1 cellular context compared by ENCODE assay signal in the genomic region with DNA sequence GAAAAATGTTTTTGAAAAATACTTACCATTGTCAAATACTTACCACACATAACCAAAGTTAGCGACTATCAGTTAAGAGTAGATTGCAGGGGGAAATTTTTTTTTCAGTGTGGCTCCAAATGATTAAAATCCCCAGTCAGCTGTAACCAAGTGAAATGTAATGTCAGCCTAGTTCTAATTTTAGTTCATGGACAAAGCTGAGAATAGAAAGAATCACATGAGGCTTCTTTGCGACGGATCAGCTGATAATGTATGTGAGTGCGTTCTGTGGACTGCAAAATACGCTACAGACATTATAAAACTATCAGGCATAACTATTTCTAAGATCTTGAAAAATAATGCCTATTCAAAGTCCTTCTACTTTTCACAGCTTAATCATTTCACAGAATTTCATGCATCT.
TF ChIP-seq lines count a peak whose summit lies in the region.

A gene (minus strand): TSS at position 165 of the 400 bp plus-strand sequence. CDS start 9,740 bp downstream, outside the sequence.

TF ChIP-seq in K562, 482 proteins besides CTCF, POLR2A, EP300 and RAD21 (continued from another document):
- TF ChIP-seq, protein P1, sequence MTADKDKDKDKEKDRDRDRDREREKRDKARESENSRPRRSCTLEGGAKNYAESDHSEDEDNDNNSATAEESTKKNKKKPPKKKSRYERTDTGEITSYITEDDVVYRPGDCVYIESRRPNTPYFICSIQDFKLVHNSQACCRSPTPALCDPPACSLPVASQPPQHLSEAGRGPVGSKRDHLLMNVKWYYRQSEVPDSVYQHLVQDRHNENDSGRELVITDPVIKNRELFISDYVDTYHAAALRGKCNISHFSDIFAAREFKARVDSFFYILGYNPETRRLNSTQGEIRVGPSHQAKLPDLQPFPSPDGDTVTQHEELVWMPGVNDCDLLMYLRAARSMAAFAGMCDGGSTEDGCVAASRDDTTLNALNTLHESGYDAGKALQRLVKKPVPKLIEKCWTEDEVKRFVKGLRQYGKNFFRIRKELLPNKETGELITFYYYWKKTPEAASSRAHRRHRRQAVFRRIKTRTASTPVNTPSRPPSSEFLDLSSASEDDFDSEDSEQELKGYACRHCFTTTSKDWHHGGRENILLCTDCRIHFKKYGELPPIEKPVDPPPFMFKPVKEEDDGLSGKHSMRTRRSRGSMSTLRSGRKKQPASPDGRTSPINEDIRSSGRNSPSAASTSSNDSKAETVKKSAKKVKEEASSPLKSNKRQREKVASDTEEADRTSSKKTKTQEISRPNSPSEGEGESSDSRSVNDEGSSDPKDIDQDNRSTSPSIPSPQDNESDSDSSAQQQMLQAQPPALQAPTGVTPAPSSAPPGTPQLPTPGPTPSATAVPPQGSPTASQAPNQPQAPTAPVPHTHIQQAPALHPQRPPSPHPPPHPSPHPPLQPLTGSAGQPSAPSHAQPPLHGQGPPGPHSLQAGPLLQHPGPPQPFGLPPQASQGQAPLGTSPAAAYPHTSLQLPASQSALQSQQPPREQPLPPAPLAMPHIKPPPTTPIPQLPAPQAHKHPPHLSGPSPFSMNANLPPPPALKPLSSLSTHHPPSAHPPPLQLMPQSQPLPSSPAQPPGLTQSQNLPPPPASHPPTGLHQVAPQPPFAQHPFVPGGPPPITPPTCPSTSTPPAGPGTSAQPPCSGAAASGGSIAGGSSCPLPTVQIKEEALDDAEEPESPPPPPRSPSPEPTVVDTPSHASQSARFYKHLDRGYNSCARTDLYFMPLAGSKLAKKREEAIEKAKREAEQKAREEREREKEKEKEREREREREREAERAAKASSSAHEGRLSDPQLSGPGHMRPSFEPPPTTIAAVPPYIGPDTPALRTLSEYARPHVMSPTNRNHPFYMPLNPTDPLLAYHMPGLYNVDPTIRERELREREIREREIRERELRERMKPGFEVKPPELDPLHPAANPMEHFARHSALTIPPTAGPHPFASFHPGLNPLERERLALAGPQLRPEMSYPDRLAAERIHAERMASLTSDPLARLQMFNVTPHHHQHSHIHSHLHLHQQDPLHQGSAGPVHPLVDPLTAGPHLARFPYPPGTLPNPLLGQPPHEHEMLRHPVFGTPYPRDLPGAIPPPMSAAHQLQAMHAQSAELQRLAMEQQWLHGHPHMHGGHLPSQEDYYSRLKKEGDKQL (CRISPR knock-in tag; IDR thresholded peaks at IDR 0.05; ENCODE audit: borderline replicate concordance), result no peak
- TF ChIP-seq ZNF695 (CRISPR knock-in tag; IDR thresholded peaks at IDR 0.05), result no peak
- TF ChIP-seq, protein P2, sequence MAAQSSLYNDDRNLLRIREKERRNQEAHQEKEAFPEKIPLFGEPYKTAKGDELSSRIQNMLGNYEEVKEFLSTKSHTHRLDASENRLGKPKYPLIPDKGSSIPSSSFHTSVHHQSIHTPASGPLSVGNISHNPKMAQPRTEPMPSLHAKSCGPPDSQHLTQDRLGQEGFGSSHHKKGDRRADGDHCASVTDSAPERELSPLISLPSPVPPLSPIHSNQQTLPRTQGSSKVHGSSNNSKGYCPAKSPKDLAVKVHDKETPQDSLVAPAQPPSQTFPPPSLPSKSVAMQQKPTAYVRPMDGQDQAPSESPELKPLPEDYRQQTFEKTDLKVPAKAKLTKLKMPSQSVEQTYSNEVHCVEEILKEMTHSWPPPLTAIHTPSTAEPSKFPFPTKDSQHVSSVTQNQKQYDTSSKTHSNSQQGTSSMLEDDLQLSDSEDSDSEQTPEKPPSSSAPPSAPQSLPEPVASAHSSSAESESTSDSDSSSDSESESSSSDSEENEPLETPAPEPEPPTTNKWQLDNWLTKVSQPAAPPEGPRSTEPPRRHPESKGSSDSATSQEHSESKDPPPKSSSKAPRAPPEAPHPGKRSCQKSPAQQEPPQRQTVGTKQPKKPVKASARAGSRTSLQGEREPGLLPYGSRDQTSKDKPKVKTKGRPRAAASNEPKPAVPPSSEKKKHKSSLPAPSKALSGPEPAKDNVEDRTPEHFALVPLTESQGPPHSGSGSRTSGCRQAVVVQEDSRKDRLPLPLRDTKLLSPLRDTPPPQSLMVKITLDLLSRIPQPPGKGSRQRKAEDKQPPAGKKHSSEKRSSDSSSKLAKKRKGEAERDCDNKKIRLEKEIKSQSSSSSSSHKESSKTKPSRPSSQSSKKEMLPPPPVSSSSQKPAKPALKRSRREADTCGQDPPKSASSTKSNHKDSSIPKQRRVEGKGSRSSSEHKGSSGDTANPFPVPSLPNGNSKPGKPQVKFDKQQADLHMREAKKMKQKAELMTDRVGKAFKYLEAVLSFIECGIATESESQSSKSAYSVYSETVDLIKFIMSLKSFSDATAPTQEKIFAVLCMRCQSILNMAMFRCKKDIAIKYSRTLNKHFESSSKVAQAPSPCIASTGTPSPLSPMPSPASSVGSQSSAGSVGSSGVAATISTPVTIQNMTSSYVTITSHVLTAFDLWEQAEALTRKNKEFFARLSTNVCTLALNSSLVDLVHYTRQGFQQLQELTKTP (IDR thresholded peaks at IDR 0.05; ENCODE audit: low read depth in 1 of 2, partially characterized antibody in 2 of 2), result no peak
- TF ChIP-seq CCAR2 (IDR thresholded peaks at IDR 0.05; ENCODE audit: low read depth, low read length), result no peak
- TF ChIP-seq, protein P3, sequence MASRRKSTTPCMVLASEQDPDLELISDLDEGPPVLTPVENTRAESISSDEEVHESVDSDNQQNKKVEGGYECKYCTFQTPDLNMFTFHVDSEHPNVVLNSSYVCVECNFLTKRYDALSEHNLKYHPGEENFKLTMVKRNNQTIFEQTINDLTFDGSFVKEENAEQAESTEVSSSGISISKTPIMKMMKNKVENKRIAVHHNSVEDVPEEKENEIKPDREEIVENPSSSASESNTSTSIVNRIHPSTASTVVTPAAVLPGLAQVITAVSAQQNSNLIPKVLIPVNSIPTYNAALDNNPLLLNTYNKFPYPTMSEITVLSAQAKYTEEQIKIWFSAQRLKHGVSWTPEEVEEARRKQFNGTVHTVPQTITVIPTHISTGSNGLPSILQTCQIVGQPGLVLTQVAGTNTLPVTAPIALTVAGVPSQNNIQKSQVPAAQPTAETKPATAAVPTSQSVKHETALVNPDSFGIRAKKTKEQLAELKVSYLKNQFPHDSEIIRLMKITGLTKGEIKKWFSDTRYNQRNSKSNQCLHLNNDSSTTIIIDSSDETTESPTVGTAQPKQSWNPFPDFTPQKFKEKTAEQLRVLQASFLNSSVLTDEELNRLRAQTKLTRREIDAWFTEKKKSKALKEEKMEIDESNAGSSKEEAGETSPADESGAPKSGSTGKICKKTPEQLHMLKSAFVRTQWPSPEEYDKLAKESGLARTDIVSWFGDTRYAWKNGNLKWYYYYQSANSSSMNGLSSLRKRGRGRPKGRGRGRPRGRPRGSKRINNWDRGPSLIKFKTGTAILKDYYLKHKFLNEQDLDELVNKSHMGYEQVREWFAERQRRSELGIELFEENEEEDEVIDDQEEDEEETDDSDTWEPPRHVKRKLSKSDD (conservative IDR thresholded peaks at IDR 0.05; ENCODE audit: low read length), result no peak
- no peak for TF ChIP-seq PCBP2 (IDR thresholded peaks at IDR 0.05; ENCODE audit: low read depth, low read length, poor library complexity, severe bottlenecking)
- TF ChIP-seq, protein P4, sequence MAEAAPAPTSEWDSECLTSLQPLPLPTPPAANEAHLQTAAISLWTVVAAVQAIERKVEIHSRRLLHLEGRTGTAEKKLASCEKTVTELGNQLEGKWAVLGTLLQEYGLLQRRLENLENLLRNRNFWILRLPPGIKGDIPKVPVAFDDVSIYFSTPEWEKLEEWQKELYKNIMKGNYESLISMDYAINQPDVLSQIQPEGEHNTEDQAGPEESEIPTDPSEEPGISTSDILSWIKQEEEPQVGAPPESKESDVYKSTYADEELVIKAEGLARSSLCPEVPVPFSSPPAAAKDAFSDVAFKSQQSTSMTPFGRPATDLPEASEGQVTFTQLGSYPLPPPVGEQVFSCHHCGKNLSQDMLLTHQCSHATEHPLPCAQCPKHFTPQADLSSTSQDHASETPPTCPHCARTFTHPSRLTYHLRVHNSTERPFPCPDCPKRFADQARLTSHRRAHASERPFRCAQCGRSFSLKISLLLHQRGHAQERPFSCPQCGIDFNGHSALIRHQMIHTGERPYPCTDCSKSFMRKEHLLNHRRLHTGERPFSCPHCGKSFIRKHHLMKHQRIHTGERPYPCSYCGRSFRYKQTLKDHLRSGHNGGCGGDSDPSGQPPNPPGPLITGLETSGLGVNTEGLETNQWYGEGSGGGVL (CRISPR knock-in tag; IDR thresholded peaks at IDR 0.05), result no peak
- TF ChIP-seq, protein P5, sequence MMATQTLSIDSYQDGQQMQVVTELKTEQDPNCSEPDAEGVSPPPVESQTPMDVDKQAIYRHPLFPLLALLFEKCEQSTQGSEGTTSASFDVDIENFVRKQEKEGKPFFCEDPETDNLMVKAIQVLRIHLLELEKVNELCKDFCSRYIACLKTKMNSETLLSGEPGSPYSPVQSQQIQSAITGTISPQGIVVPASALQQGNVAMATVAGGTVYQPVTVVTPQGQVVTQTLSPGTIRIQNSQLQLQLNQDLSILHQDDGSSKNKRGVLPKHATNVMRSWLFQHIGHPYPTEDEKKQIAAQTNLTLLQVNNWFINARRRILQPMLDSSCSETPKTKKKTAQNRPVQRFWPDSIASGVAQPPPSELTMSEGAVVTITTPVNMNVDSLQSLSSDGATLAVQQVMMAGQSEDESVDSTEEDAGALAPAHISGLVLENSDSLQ (IDR thresholded peaks at IDR 0.05), result no peak
- no peak for TF ChIP-seq ZC3H4 (CRISPR knock-in tag; IDR thresholded peaks at IDR 0.05; ENCODE audit: borderline replicate concordance)
- no peak for TF ChIP-seq TARDBP (IDR thresholded peaks at IDR 0.05)
- TF ChIP-seq, protein P6, sequence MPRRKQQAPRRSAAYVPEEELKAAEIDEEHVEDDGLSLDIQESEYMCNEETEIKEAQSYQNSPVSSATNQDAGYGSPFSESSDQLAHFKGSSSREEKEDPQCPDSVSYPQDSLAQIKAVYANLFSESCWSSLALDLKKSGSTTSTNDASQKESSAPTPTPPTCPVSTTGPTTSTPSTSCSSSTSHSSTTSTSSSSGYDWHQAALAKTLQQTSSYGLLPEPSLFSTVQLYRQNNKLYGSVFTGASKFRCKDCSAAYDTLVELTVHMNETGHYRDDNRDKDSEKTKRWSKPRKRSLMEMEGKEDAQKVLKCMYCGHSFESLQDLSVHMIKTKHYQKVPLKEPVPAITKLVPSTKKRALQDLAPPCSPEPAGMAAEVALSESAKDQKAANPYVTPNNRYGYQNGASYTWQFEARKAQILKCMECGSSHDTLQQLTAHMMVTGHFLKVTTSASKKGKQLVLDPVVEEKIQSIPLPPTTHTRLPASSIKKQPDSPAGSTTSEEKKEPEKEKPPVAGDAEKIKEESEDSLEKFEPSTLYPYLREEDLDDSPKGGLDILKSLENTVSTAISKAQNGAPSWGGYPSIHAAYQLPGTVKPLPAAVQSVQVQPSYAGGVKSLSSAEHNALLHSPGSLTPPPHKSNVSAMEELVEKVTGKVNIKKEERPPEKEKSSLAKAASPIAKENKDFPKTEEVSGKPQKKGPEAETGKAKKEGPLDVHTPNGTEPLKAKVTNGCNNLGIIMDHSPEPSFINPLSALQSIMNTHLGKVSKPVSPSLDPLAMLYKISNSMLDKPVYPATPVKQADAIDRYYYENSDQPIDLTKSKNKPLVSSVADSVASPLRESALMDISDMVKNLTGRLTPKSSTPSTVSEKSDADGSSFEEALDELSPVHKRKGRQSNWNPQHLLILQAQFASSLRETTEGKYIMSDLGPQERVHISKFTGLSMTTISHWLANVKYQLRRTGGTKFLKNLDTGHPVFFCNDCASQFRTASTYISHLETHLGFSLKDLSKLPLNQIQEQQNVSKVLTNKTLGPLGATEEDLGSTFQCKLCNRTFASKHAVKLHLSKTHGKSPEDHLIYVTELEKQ (CRISPR knock-in tag; IDR thresholded peaks at IDR 0.05), result no peak
- no peak for TF ChIP-seq SNIP1 (IDR thresholded peaks at IDR 0.05; ENCODE audit: low read depth)
- 0 out of 2 replicates have a peak, but pooled peaks have one; percentile 15 for TF ChIP-seq TCF3 (CRISPR knock-in tag; IDR thresholded peaks at IDR 0.05)
- no peak for TF ChIP-seq NFIC (IDR thresholded peaks at IDR 0.05)
- TF ChIP-seq MEF2D (tag; conservative IDR thresholded peaks at IDR 0.05; ENCODE audit: low read depth), result peak; percentile 96
- no peak for TF ChIP-seq ARID2 (IDR thresholded peaks at IDR 0.05)
- TF ChIP-seq, protein P7, sequence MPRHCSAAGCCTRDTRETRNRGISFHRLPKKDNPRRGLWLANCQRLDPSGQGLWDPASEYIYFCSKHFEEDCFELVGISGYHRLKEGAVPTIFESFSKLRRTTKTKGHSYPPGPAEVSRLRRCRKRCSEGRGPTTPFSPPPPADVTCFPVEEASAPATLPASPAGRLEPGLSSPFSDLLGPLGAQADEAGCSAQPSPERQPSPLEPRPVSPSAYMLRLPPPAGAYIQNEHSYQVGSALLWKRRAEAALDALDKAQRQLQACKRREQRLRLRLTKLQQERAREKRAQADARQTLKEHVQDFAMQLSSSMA (CRISPR knock-in tag; IDR thresholded peaks at IDR 0.05), result no peak
- peak; percentile 33; the same call in 1 of the 2 replicates for TF ChIP-seq RAD51 (IDR thresholded peaks at IDR 0.05; ENCODE audit: borderline replicate concordance, low read depth)
- TF ChIP-seq RFX5 (IDR thresholded peaks at IDR 0.05; ENCODE audit: low read depth, low read length), result no peak
- no peak for TF ChIP-seq HMG20A (CRISPR knock-in tag; conservative IDR thresholded peaks at IDR 0.05)
- no peak for TF ChIP-seq RBM17 (IDR thresholded peaks at IDR 0.05; ENCODE audit: borderline replicate concordance, low read depth, low read length)
- 0 out of 2 replicates have a peak, but pooled peaks have one; percentile 5 for TF ChIP-seq TAL1 (IDR thresholded peaks at IDR 0.05)
- TF ChIP-seq NFE2L1 (tag; IDR thresholded peaks at IDR 0.05; ENCODE audit: borderline replicate concordance, low read depth), result no peak
- TF ChIP-seq CSDE1 (IDR thresholded peaks at IDR 0.05), result no peak
- peak; percentile 63; the same call in 1 of the 2 replicates for TF ChIP-seq L3MBTL2 (IDR thresholded peaks at IDR 0.05)
- TF ChIP-seq, protein P8, sequence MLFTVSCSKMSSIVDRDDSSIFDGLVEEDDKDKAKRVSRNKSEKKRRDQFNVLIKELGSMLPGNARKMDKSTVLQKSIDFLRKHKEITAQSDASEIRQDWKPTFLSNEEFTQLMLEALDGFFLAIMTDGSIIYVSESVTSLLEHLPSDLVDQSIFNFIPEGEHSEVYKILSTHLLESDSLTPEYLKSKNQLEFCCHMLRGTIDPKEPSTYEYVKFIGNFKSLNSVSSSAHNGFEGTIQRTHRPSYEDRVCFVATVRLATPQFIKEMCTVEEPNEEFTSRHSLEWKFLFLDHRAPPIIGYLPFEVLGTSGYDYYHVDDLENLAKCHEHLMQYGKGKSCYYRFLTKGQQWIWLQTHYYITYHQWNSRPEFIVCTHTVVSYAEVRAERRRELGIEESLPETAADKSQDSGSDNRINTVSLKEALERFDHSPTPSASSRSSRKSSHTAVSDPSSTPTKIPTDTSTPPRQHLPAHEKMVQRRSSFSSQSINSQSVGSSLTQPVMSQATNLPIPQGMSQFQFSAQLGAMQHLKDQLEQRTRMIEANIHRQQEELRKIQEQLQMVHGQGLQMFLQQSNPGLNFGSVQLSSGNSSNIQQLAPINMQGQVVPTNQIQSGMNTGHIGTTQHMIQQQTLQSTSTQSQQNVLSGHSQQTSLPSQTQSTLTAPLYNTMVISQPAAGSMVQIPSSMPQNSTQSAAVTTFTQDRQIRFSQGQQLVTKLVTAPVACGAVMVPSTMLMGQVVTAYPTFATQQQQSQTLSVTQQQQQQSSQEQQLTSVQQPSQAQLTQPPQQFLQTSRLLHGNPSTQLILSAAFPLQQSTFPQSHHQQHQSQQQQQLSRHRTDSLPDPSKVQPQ (CRISPR knock-in tag; IDR thresholded peaks at IDR 0.05; ENCODE audit: borderline replicate concordance), result no peak
- TF ChIP-seq PHF8 (IDR thresholded peaks at IDR 0.05; ENCODE audit: borderline replicate concordance, low read length), result no peak
- TF ChIP-seq ZNF644 (tag; IDR thresholded peaks at IDR 0.05; ENCODE audit: low read depth), result no peak
